17 cellular contexts compared by ENCODE assay signal in the genomic region with DNA sequence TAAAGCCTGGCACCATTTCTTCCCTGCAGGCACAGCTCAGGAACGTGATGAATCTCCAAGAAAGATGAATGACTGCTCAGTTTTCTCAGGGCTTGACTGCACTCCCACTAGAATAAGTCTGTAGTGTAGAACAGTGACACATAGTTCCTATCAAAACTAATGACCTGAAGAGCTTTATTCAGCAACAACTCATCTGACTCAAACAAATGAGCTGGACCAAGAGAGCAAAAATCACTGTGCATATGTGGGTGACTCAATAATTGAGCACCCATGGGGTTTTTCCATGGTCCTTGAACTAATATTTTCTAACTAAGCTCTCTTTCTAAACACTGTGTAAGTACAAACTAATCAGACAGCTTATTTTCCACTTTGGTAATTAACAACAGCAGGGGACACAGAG.
DNase-seq lines count a peak whose midpoint lies in the region; ATAC-seq and TF ChIP-seq lines count a peak whose summit lies in the region.
"Had no signal": no experiment of that assay in that cellular context is flagged by ENCODE, and none has a peak within 500 bp of the region (broad histone marks: within the 10 kb centered on the region; RNA-seq: fewer than 3 reads in every experiment).

No MANE protein-coding gene starts in this region.

- POLR2A ChIA-PET in SK-N-SH (lab: Yijun Ruan, JAX): no interaction called here

- H3K9me2 ChIP-seq in SK-N-SH: no peaks in the 10 kb centered on the region

- H3K36me3 ChIP-seq in SK-N-SH (replicated peaks in 1 of 2; ENCODE audit: control insufficient read depth in 1 of 2, insufficient read depth in 2 of 2, low read length in 1 of 2) (no peaks in the 10 kb centered on the region), gastrocnemius medialis (no peaks in the 10 kb centered on the region)
- H3K36me3 ChIP-seq: colonic mucosa, upper lobe of right lung had no signal

- H3F3A ChIP-seq in SK-N-SH (replicated peaks; ENCODE audit: insufficient read depth): peaks cover 19% of the 10 kb centered on the region

- peak overlapping the region; percentile 51; the same call in 1 of the 2 replicates for H3K4me2 ChIP-seq in SK-N-SH

- CTCF ChIA-PET in SK-N-SH (lab: Yijun Ruan, JAX): no interaction called here

- no peaks in the 10 kb centered on the region for H3K79me2 ChIP-seq in SK-N-SH (ENCODE audit: insufficient read depth)

- peaks cover 0 to 6% of the 10 kb centered on the region in 2 experiments; a peak in 1 of 4 replicates for H3K4me1 ChIP-seq in SK-N-SH (ENCODE audit: control insufficient read depth in 1 of 2, insufficient read depth in 2 of 2, low read depth in 1 of 2, low read length in 1 of 2)
- no peaks in the 10 kb centered on the region for H3K4me1 ChIP-seq in gastrocnemius medialis
- H3K4me1 ChIP-seq: colonic mucosa, upper lobe of right lung had no signal

- TF ChIP-seq CTCF in SK-N-SH (IDR thresholded peaks at IDR 0.05) (no peak), fibroblast of pulmonary artery (IDR thresholded peaks at IDR 0.05; ENCODE audit: low read length, missing control alignments) (no peak), gastrocnemius medialis (IDR thresholded peaks at IDR 0.05 in 4 of 5, conservative IDR thresholded peaks at IDR 0.05 in 1 of 5) (no peak)

- intact Hi-C loops in gastrocnemius medialis (cut with DNase I; ENCODE audit: low total_unique reads): no loop called here

- TF ChIP-seq EP300 in SK-N-SH (IDR thresholded peaks at IDR 0.05; ENCODE audit: borderline replicate concordance in 1 of 2, low read depth in 1 of 2, low read length in 1 of 2): peak in 1 of 2 experiments; percentile 46; a peak in 1 of 4 replicates

- H3K27ac ChIP-seq in SK-N-SH (ENCODE audit: low read depth in 2 of 2, low read length in 1 of 2) (peak overlapping the region in 1 of 2 experiments; percentile 71; a peak in 2 of 4 replicates), gastrocnemius medialis (no peak overlapping the region)
- H3K27ac ChIP-seq: colonic mucosa, upper lobe of right lung had no signal

- ATAC-seq in HG02981 (IDR thresholded peaks at IDR 0.05; ENCODE audit: unreplicated experiment) (no peak), gastrocnemius medialis (no peak)
- ATAC-seq: activated T-cell treated with anti-CD3 and anti-CD28 coated beads, Interleukin-2, amount 50 U/mL, for 72 hours; CD8-positive, alpha-beta T cell; left cardiac atrium; upper lobe of right lung had no signal

- H3K9me3 ChIP-seq in SK-N-SH: no peaks in the 10 kb centered on the region
- H3K9me3 ChIP-seq in gastrocnemius medialis: no peaks in the 10 kb centered on the region
- H3K9me3 ChIP-seq: colonic mucosa, upper lobe of right lung had no signal

- DNase-seq in EL: peak; percentile 84
- DNase-seq in SK-N-SH: no peak
- peak; percentile 4 for DNase-seq in fibroblast of pulmonary artery (ENCODE audit: low read depth)
- DNase-seq in skeletal muscle cell (ENCODE audit: low read depth): peak; percentile 42
- DNase-seq in DMS114 treated with DMSO at 0.1 percent for 48 hours (lab: John Stamatoyannopoulos, UW; ENCODE audit: unreplicated experiment): no peak
- DNase-seq in activated CD4-positive, alpha-beta T cell treated with anti-CD3 and anti-CD28 coated beads for 4 hours: no peak
- DNase-seq in gastrocnemius medialis: no peak
- DNase-seq: activated T-cell treated with anti-CD3 and anti-CD28 coated beads, Interleukin-2, amount 50 U/mL, for 72 hours; CD8-positive, alpha-beta T cell; colonic mucosa; left cardiac atrium; MM.1S; NCI-H2029 treated with DMSO at 0.1 percent for 48 hours; NCI-H69; T-helper 9 cell; upper lobe of right lung had no signal

- in situ Hi-C loops in gastrocnemius medialis (cut with MboI; ENCODE audit: low sequenced_read_pairs in 4 of 4): no loop called here

- 0% methylated on average over 1 of the region's 1 CpG for WGBS in SK-N-SH (ENCODE audit: low lambda C conversion rate)

- no peaks in the 10 kb centered on the region for H4K20me1 ChIP-seq in SK-N-SH (ENCODE audit: insufficient read depth)

- peak overlapping the region; percentile 7; the same call in 1 of the 2 replicates for H2AFZ ChIP-seq in SK-N-SH (ENCODE audit: low read depth)

- peak overlapping the region; percentile 2; the same call in 1 of the 2 replicates for H3K9ac ChIP-seq in SK-N-SH

- no peaks in the 10 kb centered on the region for H3K27me3 ChIP-seq in SK-N-SH (ENCODE audit: insufficient read depth)
- H3K27me3 ChIP-seq in gastrocnemius medialis: no peaks in the 10 kb centered on the region
- H3K27me3 ChIP-seq: colonic mucosa, upper lobe of right lung had no signal

- no peak for TF ChIP-seq POLR2A in gastrocnemius medialis (IDR thresholded peaks at IDR 0.05)

- no peak for TF ChIP-seq RAD21 in SK-N-SH (IDR thresholded peaks at IDR 0.05; ENCODE audit: low read length)

- no peak overlapping the region for H3K4me3 ChIP-seq in SK-N-SH (ENCODE audit: low read depth in 2 of 2, low read length in 1 of 2)
- no peak overlapping the region for H3K4me3 ChIP-seq in fibroblast of pulmonary artery (replicated peaks; ENCODE audit: low read depth, low read length)
- H3K4me3 ChIP-seq in skeletal muscle cell (ENCODE audit: low read depth, low read length): no peak overlapping the region
- H3K4me3 ChIP-seq in gastrocnemius medialis: no peak overlapping the region
- H3K4me3 ChIP-seq: colonic mucosa, upper lobe of right lung had no signal

TF ChIP-seq in SK-N-SH, 30 proteins besides CTCF, POLR2A, EP300 and RAD21 (continues in another document):
- TF ChIP-seq TCF12 (IDR thresholded peaks at IDR 0.05): peak; percentile 57
- TF ChIP-seq, protein P1, sequence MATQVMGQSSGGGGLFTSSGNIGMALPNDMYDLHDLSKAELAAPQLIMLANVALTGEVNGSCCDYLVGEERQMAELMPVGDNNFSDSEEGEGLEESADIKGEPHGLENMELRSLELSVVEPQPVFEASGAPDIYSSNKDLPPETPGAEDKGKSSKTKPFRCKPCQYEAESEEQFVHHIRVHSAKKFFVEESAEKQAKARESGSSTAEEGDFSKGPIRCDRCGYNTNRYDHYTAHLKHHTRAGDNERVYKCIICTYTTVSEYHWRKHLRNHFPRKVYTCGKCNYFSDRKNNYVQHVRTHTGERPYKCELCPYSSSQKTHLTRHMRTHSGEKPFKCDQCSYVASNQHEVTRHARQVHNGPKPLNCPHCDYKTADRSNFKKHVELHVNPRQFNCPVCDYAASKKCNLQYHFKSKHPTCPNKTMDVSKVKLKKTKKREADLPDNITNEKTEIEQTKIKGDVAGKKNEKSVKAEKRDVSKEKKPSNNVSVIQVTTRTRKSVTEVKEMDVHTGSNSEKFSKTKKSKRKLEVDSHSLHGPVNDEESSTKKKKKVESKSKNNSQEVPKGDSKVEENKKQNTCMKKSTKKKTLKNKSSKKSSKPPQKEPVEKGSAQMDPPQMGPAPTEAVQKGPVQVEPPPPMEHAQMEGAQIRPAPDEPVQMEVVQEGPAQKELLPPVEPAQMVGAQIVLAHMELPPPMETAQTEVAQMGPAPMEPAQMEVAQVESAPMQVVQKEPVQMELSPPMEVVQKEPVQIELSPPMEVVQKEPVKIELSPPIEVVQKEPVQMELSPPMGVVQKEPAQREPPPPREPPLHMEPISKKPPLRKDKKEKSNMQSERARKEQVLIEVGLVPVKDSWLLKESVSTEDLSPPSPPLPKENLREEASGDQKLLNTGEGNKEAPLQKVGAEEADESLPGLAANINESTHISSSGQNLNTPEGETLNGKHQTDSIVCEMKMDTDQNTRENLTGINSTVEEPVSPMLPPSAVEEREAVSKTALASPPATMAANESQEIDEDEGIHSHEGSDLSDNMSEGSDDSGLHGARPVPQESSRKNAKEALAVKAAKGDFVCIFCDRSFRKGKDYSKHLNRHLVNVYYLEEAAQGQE (IDR thresholded peaks at IDR 0.05; ENCODE audit: low read depth, low read length): no peak
- no peak for TF ChIP-seq RFX5 (IDR thresholded peaks at IDR 0.05; ENCODE audit: low read length)
- TF ChIP-seq, protein P2, sequence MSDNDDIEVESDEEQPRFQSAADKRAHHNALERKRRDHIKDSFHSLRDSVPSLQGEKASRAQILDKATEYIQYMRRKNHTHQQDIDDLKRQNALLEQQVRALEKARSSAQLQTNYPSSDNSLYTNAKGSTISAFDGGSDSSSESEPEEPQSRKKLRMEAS (IDR thresholded peaks at IDR 0.05; ENCODE audit: low read depth): no peak
- TF ChIP-seq FOSL2 (IDR thresholded peaks at IDR 0.05; ENCODE audit: borderline replicate concordance, low read depth): peak; percentile 56; the same call in 1 of the 2 replicates
- TF ChIP-seq POLR2AphosphoS5 (IDR thresholded peaks at IDR 0.05; ENCODE audit: low read depth, low read length): no peak
- TF ChIP-seq, protein P3, sequence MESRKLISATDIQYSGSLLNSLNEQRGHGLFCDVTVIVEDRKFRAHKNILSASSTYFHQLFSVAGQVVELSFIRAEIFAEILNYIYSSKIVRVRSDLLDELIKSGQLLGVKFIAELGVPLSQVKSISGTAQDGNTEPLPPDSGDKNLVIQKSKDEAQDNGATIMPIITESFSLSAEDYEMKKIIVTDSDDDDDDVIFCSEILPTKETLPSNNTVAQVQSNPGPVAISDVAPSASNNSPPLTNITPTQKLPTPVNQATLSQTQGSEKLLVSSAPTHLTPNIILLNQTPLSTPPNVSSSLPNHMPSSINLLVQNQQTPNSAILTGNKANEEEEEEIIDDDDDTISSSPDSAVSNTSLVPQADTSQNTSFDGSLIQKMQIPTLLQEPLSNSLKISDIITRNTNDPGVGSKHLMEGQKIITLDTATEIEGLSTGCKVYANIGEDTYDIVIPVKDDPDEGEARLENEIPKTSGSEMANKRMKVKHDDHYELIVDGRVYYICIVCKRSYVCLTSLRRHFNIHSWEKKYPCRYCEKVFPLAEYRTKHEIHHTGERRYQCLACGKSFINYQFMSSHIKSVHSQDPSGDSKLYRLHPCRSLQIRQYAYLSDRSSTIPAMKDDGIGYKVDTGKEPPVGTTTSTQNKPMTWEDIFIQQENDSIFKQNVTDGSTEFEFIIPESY (IDR thresholded peaks at IDR 0.05; ENCODE audit: borderline replicate concordance, low read depth): no peak
- no peak for TF ChIP-seq FOXM1 (IDR thresholded peaks at IDR 0.05; ENCODE audit: low read depth)
- TF ChIP-seq, protein P4, sequence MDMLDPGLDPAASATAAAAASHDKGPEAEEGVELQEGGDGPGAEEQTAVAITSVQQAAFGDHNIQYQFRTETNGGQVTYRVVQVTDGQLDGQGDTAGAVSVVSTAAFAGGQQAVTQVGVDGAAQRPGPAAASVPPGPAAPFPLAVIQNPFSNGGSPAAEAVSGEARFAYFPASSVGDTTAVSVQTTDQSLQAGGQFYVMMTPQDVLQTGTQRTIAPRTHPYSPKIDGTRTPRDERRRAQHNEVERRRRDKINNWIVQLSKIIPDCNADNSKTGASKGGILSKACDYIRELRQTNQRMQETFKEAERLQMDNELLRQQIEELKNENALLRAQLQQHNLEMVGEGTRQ (IDR thresholded peaks at IDR 0.05; ENCODE audit: borderline replicate concordance, low read depth, low read length): no peak
- no peak for TF ChIP-seq GABPA (IDR thresholded peaks at IDR 0.05; ENCODE audit: low read depth)
- TF ChIP-seq TEAD4 (IDR thresholded peaks at IDR 0.05; ENCODE audit: borderline replicate concordance, insufficient read depth): no peak
- no peak for TF ChIP-seq NFIC (IDR thresholded peaks at IDR 0.05; ENCODE audit: borderline replicate concordance)

Comparison
In these comparisons a context has a peak if more than half of its experiments do, and no peak if none do; other contexts are left out.
1. DNase-seq: peak in EL (single experiment), fibroblast of pulmonary artery (single experiment) and skeletal muscle cell (single experiment); none in SK-N-SH (single experiment), DMS114 treated with DMSO at 0.1 percent for 48 hours (single experiment), activated CD4-positive, alpha-beta T cell treated with anti-CD3 and anti-CD28 coated beads for 4 hours (0 of 2) and gastrocnemius medialis (0 of 2).